17 cellular contexts compared by ENCODE assay signal in the genomic region with DNA sequence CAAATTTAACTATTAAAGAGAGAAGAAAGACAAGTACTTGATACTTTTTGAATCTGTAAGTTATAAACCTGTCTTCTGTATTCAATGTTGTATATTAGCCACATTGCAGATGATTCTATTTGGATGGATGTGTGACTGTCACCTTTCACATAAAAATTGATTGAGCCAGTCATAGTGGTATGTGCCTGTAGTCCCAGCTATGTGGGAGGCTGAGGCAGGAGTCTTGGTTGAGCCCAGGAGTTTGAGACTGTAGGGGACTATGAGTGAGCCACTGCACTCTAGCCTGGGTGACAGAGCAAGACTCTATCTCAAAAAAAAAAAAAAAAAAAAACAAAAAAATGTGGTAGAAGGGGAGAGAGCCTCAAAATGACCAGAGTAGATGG. TPM values are rescaled to one million over a fixed set of nuclear protein-coding genes. Genes with fewer than 3 reads are reported as not detected.
DNase-seq lines count a peak whose midpoint lies in the region; ATAC-seq and TF ChIP-seq lines count a peak whose summit lies in the region.
"Had no signal": no experiment of that assay in that cellular context is flagged by ENCODE, and none has a peak within 500 bp of the region (broad histone marks: within the 10 kb centered on the region; RNA-seq: fewer than 3 reads in every experiment).

No MANE protein-coding gene starts in this region.

- no peaks in the 10 kb centered on the region for H3K4me1 Mint-ChIP-seq in stimulated activated effector memory CD8-positive, alpha-beta T cell treated with anti-CD3 and anti-CD28 coated beads, Interleukin-12 subunit alpha, Interleukin-12 subunit beta, amount 100 ng/mL, for 72 hours
- H3K4me1 Mint-ChIP-seq in activated naive CD8-positive, alpha-beta T cell treated with anti-CD3 and anti-CD28 coated beads for 36 hours = peaks cover 4% of the 10 kb centered on the region
- no peaks in the 10 kb centered on the region for H3K4me1 Mint-ChIP-seq in activated CD4-positive, alpha-beta T cell treated with anti-CD3 and anti-CD28 coated beads, Interleukin-2, amount 10 ng/mL, durations not matched to agents 24 days and 14 days

- DNase-seq in left lobe of liver (ENCODE audit: low spot score) = no peak
- DNase-seq in stimulated activated effector memory CD8-positive, alpha-beta T cell treated with anti-CD3 and anti-CD28 coated beads, Interleukin-12 subunit alpha, Interleukin-12 subunit beta, amount 100 ng/mL, for 72 hours (ENCODE audit: low spot score in 2 of 2) = no peak
- no peak for DNase-seq in activated naive CD8-positive, alpha-beta T cell treated with anti-CD3 and anti-CD28 coated beads for 36 hours
- no peak for DNase-seq in activated CD4-positive, alpha-beta T cell treated with anti-CD3 and anti-CD28 coated beads, Interleukin-2, amount 10 ng/mL, durations not matched to agents 24 days and 14 days
- DNase-seq: ACHN; Caco-2; CD4-positive, alpha-beta T cell; DMS153; DMS79; GDM1; HCEC 1CT had no signal

- no peaks in the 10 kb centered on the region for H3K36me3 Mint-ChIP-seq in stimulated activated effector memory CD8-positive, alpha-beta T cell treated with anti-CD3 and anti-CD28 coated beads, Interleukin-12 subunit alpha, Interleukin-12 subunit beta, amount 100 ng/mL, for 72 hours
- H3K36me3 Mint-ChIP-seq in activated naive CD8-positive, alpha-beta T cell treated with anti-CD3 and anti-CD28 coated beads for 36 hours = no peaks in the 10 kb centered on the region
- no peaks in the 10 kb centered on the region for H3K36me3 Mint-ChIP-seq in activated CD4-positive, alpha-beta T cell treated with anti-CD3 and anti-CD28 coated beads, Interleukin-2, amount 10 ng/mL, durations not matched to agents 24 days and 14 days (ENCODE audit: low read depth)

- no peaks in the 10 kb centered on the region for H3K9me3 Mint-ChIP-seq in stimulated activated effector memory CD8-positive, alpha-beta T cell treated with anti-CD3 and anti-CD28 coated beads, Interleukin-12 subunit alpha, Interleukin-12 subunit beta, amount 100 ng/mL, for 72 hours
- H3K9me3 Mint-ChIP-seq in activated naive CD8-positive, alpha-beta T cell treated with anti-CD3 and anti-CD28 coated beads for 36 hours = no peaks in the 10 kb centered on the region
- no peaks in the 10 kb centered on the region for H3K9me3 Mint-ChIP-seq in activated CD4-positive, alpha-beta T cell treated with anti-CD3 and anti-CD28 coated beads, Interleukin-2, amount 10 ng/mL, durations not matched to agents 24 days and 14 days
- H3K9me3 Mint-ChIP-seq: CD4-positive, alpha-beta T cell; GM23338 had no signal

- intact Hi-C loops in activated CD4-positive, alpha-beta T cell treated with anti-CD3 and anti-CD28 coated beads, Interleukin-2, amount 10 ng/mL, durations not matched to agents 24 days and 14 days (cut with micrococcal nuclease) = no loop called here

- TF ChIP-seq CTCF in 22Rv1 (IDR thresholded peaks at IDR 0.05) (no peak), VCaP (conservative IDR thresholded peaks at IDR 0.05) (no peak)

- H3K27ac Mint-ChIP-seq in stimulated activated effector memory CD8-positive, alpha-beta T cell treated with anti-CD3 and anti-CD28 coated beads, Interleukin-12 subunit alpha, Interleukin-12 subunit beta, amount 100 ng/mL, for 72 hours = peak overlapping the region; percentile 34
- H3K27ac Mint-ChIP-seq in activated naive CD8-positive, alpha-beta T cell treated with anti-CD3 and anti-CD28 coated beads for 36 hours = no peak overlapping the region
- H3K27ac Mint-ChIP-seq in activated CD4-positive, alpha-beta T cell treated with anti-CD3 and anti-CD28 coated beads, Interleukin-2, amount 10 ng/mL, durations not matched to agents 24 days and 14 days = no peak overlapping the region
- H3K27ac Mint-ChIP-seq: CD4-positive, alpha-beta T cell; GM23338 had no signal

- ATAC-seq in left lobe of liver = peak; percentile 60
- no peak for ATAC-seq in stimulated activated effector memory CD8-positive, alpha-beta T cell treated with anti-CD3 and anti-CD28 coated beads, Interleukin-12 subunit alpha, Interleukin-12 subunit beta, amount 100 ng/mL, for 72 hours
- ATAC-seq in HG02981 (IDR thresholded peaks at IDR 0.05; ENCODE audit: unreplicated experiment) = no peak
- ATAC-seq: GM23338 had no signal

- H3K27me3 Mint-ChIP-seq in activated naive CD8-positive, alpha-beta T cell treated with anti-CD3 and anti-CD28 coated beads for 36 hours = peaks cover 39% of the 10 kb centered on the region
- H3K27me3 Mint-ChIP-seq in activated CD4-positive, alpha-beta T cell treated with anti-CD3 and anti-CD28 coated beads, Interleukin-2, amount 10 ng/mL, durations not matched to agents 24 days and 14 days = peaks cover 33% of the 10 kb centered on the region

- H3K27ac ChIP-seq in 22Rv1 (peak overlapping the region; percentile 81), VCaP (peak overlapping the region; percentile 66)
- H3K27ac ChIP-seq: C4-2B had no signal

- H3K4me3 Mint-ChIP-seq in stimulated activated effector memory CD8-positive, alpha-beta T cell treated with anti-CD3 and anti-CD28 coated beads, Interleukin-12 subunit alpha, Interleukin-12 subunit beta, amount 100 ng/mL, for 72 hours = no peak overlapping the region
- no peak overlapping the region for H3K4me3 Mint-ChIP-seq in activated naive CD8-positive, alpha-beta T cell treated with anti-CD3 and anti-CD28 coated beads for 36 hours
- H3K4me3 Mint-ChIP-seq in activated CD4-positive, alpha-beta T cell treated with anti-CD3 and anti-CD28 coated beads, Interleukin-2, amount 10 ng/mL, durations not matched to agents 24 days and 14 days = no peak overlapping the region
- H3K4me3 Mint-ChIP-seq: CD4-positive, alpha-beta T cell; GM23338 had no signal

RNA-seq across cellular contexts. Expression of gene CACNA1D, which starts 12.3 kb away (rescaled TPM):
- 8.0 TPM for total RNA-seq in left lobe of liver
- not detected for total RNA-seq in activated naive CD8-positive, alpha-beta T cell treated with anti-CD3 and anti-CD28 coated beads for 36 hours
- 0.62 and 0.77 TPM in 2 replicates for total RNA-seq in activated CD4-positive, alpha-beta T cell treated with anti-CD3 and anti-CD28 coated beads, Interleukin-2, amount 10 ng/mL, durations not matched to agents 24 days and 14 days
- total RNA-seq: A172; CD4-positive, alpha-beta T cell had no signal
